Comparison of ENCODE assay signal across 10 cellular contexts in the genomic region with DNA sequence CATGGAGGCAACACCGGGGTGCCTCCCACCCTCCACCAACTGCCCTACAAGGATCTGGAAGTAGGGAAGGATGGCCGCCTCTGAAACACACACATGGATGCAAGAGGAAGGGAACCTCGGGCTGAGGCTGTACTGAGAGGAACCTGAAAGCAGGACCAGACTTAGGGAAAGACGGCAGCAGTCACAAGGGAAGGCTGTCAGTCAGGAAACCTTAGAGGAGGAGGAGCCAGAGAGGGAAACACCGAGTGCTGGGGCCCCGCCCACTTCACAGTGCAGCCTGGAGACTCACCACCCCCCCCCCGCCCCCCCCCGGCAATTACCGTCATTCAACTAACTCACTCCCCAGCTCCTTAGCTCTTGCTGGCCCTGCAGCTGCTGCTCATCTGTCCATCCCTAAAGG. TPM values are rescaled to one million over a fixed set of nuclear protein-coding genes. Genes with fewer than 3 reads are reported as not detected.
DNase-seq lines count a peak whose midpoint lies in the region; ATAC-seq and TF ChIP-seq lines count a peak whose summit lies in the region.
"Had no signal": no experiment of that assay in that cellular context is flagged by ENCODE, and none has a peak within 500 bp of the region (broad histone marks: within the 10 kb centered on the region; RNA-seq: fewer than 3 reads in every experiment).

No MANE protein-coding gene starts in this region.

- H3K9me3 ChIP-seq in esophagus muscularis mucosa (no peaks in the 10 kb centered on the region), MG63 (no peaks in the 10 kb centered on the region)

- no peaks in the 10 kb centered on the region for H3K27me3 Mint-ChIP-seq in activated B cell treated with CpG ODN at 0.5 μM for 24 hours

- peak overlapping the region; percentile 94 to 98 (median 96) for H3K27ac ChIP-seq in esophagus muscularis mucosa (replicated peaks in 1 of 4)

- no peak for ATAC-seq in activated B cell treated with CpG ODN at 0.5 μM for 24 hours (ENCODE audit: low read depth)
- ATAC-seq in stimulated activated effector memory CD8-positive, alpha-beta T cell treated with anti-CD3 and anti-CD28 coated beads, Interleukin-12 subunit alpha, Interleukin-12 subunit beta, amount 100 ng/mL, for 72 hours, result no peak

- WGBS in esophagus muscularis mucosa, result 39% methylated on average over 9 of the region's 9 CpGs

- intact Hi-C loops in activated B cell treated with CpG ODN at 0.5 μM for 24 hours (cut with micrococcal nuclease), result no loop called here
- intact Hi-C loops in esophagus muscularis mucosa (cut with DNase I), result loop anchor here (2.0 kb wide), 1 partner anchor 177 kb away; no protein-coding TSS in a partner anchor

- peaks cover 62% of the 10 kb centered on the region for H3K4me1 Mint-ChIP-seq in activated B cell treated with CpG ODN at 0.5 μM for 24 hours
- H3K4me1 Mint-ChIP-seq in stimulated activated effector memory CD8-positive, alpha-beta T cell treated with anti-CD3 and anti-CD28 coated beads, Interleukin-12 subunit alpha, Interleukin-12 subunit beta, amount 100 ng/mL, for 72 hours, result peaks cover 67% of the 10 kb centered on the region

- TF ChIP-seq CTCF in activated B cell treated with CpG ODN at 0.5 μM for 24 hours (IDR thresholded peaks at IDR 0.05), result no peak
- no peak for TF ChIP-seq CTCF in esophagus muscularis mucosa (IDR thresholded peaks at IDR 0.05)

- H3K9me3 Mint-ChIP-seq in activated B cell treated with CpG ODN at 0.5 μM for 24 hours, result no peaks in the 10 kb centered on the region
- no peaks in the 10 kb centered on the region for H3K9me3 Mint-ChIP-seq in stimulated activated effector memory CD8-positive, alpha-beta T cell treated with anti-CD3 and anti-CD28 coated beads, Interleukin-12 subunit alpha, Interleukin-12 subunit beta, amount 100 ng/mL, for 72 hours

- peaks cover 71 to 76% (median 73%) of the 10 kb centered on the region in 4 donors for H3K4me1 ChIP-seq in esophagus muscularis mucosa

- peaks cover 60% of the 10 kb centered on the region for H3K36me3 Mint-ChIP-seq in activated B cell treated with CpG ODN at 0.5 μM for 24 hours (ENCODE audit: low read depth)
- peaks cover 69% of the 10 kb centered on the region for H3K36me3 Mint-ChIP-seq in stimulated activated effector memory CD8-positive, alpha-beta T cell treated with anti-CD3 and anti-CD28 coated beads, Interleukin-12 subunit alpha, Interleukin-12 subunit beta, amount 100 ng/mL, for 72 hours

- no peak for TF ChIP-seq POLR2A in esophagus muscularis mucosa (IDR thresholded peaks at IDR 0.05; ENCODE audit: low read depth)

- H3K4me3 Mint-ChIP-seq in activated B cell treated with CpG ODN at 0.5 μM for 24 hours, result peak overlapping the region; percentile 92
- H3K4me3 Mint-ChIP-seq in stimulated activated effector memory CD8-positive, alpha-beta T cell treated with anti-CD3 and anti-CD28 coated beads, Interleukin-12 subunit alpha, Interleukin-12 subunit beta, amount 100 ng/mL, for 72 hours, result peak overlapping the region; percentile 93

- no peak for TF ChIP-seq EP300 in esophagus muscularis mucosa (IDR thresholded peaks at IDR 0.05)

- peak overlapping the region; percentile 95 for H3K27ac Mint-ChIP-seq in activated B cell treated with CpG ODN at 0.5 μM for 24 hours
- H3K27ac Mint-ChIP-seq in stimulated activated effector memory CD8-positive, alpha-beta T cell treated with anti-CD3 and anti-CD28 coated beads, Interleukin-12 subunit alpha, Interleukin-12 subunit beta, amount 100 ng/mL, for 72 hours, result peak overlapping the region; percentile 98

- H3K4me3 ChIP-seq in esophagus muscularis mucosa, result no peak overlapping the region
- no peak overlapping the region for H3K4me3 ChIP-seq in MG63

- peak; percentile 19 for DNase-seq in SIG-M5 treated with dmso at 0.1 percent for 504 hours (lab: John Stamatoyannopoulos, UW; ENCODE audit: unreplicated experiment)
- no peak for DNase-seq in SIG-M5 (lab: John Stamatoyannopoulos, UW)
- DNase-seq in activated B cell treated with CpG ODN at 0.5 μM for 24 hours, result no peak
- DNase-seq in esophagus muscularis mucosa (ENCODE audit: extremely low spot score), result no peak
- no peak for DNase-seq in stimulated activated effector memory CD8-positive, alpha-beta T cell treated with anti-CD3 and anti-CD28 coated beads, Interleukin-12 subunit alpha, Interleukin-12 subunit beta, amount 100 ng/mL, for 72 hours (ENCODE audit: low spot score in 2 of 2)
- no peak for DNase-seq in MG63
- DNase-seq in EL, result no peak
- DNase-seq in SHP77 (lab: John Stamatoyannopoulos, UW), result no peak
- DNase-seq: 8988T, cortex of kidney had no signal

- H3K27me3 ChIP-seq in esophagus muscularis mucosa, result peaks cover 0 to 4% (median 0%) of the 10 kb centered on the region in 4 donors
- no peaks in the 10 kb centered on the region for H3K27me3 ChIP-seq in MG63

- H3K36me3 ChIP-seq in esophagus muscularis mucosa (peaks cover 4 to 51% (median 49%) of the 10 kb centered on the region in 4 donors), MG63 (peaks cover 24% of the 10 kb centered on the region)

- POLR2A ChIA-PET in activated B cell treated with CpG ODN at 0.5 μM for 24 hours (lab: Charles Lee), result interaction anchor here (4.4 to 6.0 kb wide), 4 partner anchors 8 to 181 kb away, joined by 68 to 125 read pairs (median 100); a partner anchor contains a TSS

- CTCF ChIA-PET in activated B cell treated with CpG ODN at 0.5 μM for 24 hours (lab: Charles Lee), result interaction anchor here (3.6 kb wide), 1 partner anchor 8 kb away, joined by 36 read pairs; no protein-coding TSS in a partner anchor

RNA-seq across cellular contexts. Expression of a gene that starts 2.5 kb away (rescaled TPM):
- total RNA-seq in activated B cell treated with CpG ODN at 0.5 μM for 24 hours (78.2 and 79.3 TPM in 2 replicates), esophagus muscularis mucosa (10 to 100 TPM; 30.8 to 51.7 (median 40.2) TPM)
- 30.5 and 38.3 TPM in 2 replicates for total RNA-seq in MG63 (2014; rRNA removed; shearing (Covaris generic); ENCODE audit: low replicate concordance)

RNA-seq across cellular contexts. Expression of a gene that starts 20.1 kb away (rescaled TPM):
- total RNA-seq in activated B cell treated with CpG ODN at 0.5 μM for 24 hours (18.6 and 20.9 TPM in 2 replicates), esophagus muscularis mucosa (10 to 100 TPM; 13.0 to 21.2 (median 17.1) TPM)
- 0.40 TPM in 1 of 2 replicates, not detected in the other for total RNA-seq in MG63 (2014; rRNA removed; shearing (Covaris generic); ENCODE audit: low replicate concordance)

RNA-seq across cellular contexts. Expression of a gene that starts 43.3 kb away (rescaled TPM):
- total RNA-seq in activated B cell treated with CpG ODN at 0.5 μM for 24 hours, result 59.5 and 60.1 TPM in 2 replicates
- 10 to 100 TPM; 13.3 to 27.4 (median 20.4) TPM for total RNA-seq in esophagus muscularis mucosa
- 1.5 and 3.0 TPM in 2 replicates for total RNA-seq in MG63 (2014; rRNA removed; shearing (Covaris generic); ENCODE audit: low replicate concordance)

Comparison
In these comparisons a context has a peak if more than half of its experiments do, and no peak if none do; other contexts are left out.
1. RNA of a gene that starts 20.1 kb away (total RNA-seq): 18.6 to 20.9 TPM in activated B cell treated with CpG ODN at 0.5 μM for 24 hours and 13.0 to 21.2 TPM in esophagus muscularis mucosa; 0.40 TPM in MG63; every median in the first group is over 10 times any median in the second.